17 cellular contexts compared by ENCODE assay signal in genomic region chr21:17391811-17392340, GRCh38.
DNase-seq lines count a peak whose midpoint lies in the region; ATAC-seq, FAIRE-seq and TF ChIP-seq lines count a peak whose summit lies in the region.
"Had no signal": no experiment of that assay in that cellular context is flagged by ENCODE, and none has a peak within 500 bp of the region (broad histone marks: within the 10 kb centered on the region; RNA-seq: fewer than 3 reads in every experiment).

No MANE protein-coding gene starts in this region.

- peaks cover 8% of the 10 kb centered on the region for H3K4me1 ChIP-seq in PC-3 (ENCODE audit: insufficient read depth, low read length)
- 0 out of 2 replicates have a peak, but pooled peaks cover 16% of the 10 kb centered on the region for H3K4me1 ChIP-seq in HepG2 (ENCODE audit: insufficient read depth, low read length)
- H3K4me1 ChIP-seq in transverse colon = no peaks in the 10 kb centered on the region
- H3K4me1 ChIP-seq: BE2C had no signal

- no peak for TF ChIP-seq POLR2A in HepG2 (IDR thresholded peaks at IDR 0.05; ENCODE audit: insufficient read depth in 1 of 2, low read depth in 2 of 2, low read length in 2 of 2)
- no peak for TF ChIP-seq POLR2A in transverse colon (IDR thresholded peaks at IDR 0.05)
- TF ChIP-seq POLR2A in GM12892 (IDR thresholded peaks at IDR 0.05; ENCODE audit: low read depth, low read length) = no peak

- no peaks in the 10 kb centered on the region for H3K27me3 ChIP-seq in PC-3 (ENCODE audit: low read length)
- H3K27me3 ChIP-seq in HepG2 (ENCODE audit: control insufficient read depth in 1 of 2, insufficient read depth in 2 of 2, low read length in 2 of 2) = no peaks in the 10 kb centered on the region
- no peaks in the 10 kb centered on the region for H3K27me3 ChIP-seq in transverse colon
- H3K27me3 ChIP-seq: BE2C had no signal

- CTCF ChIA-PET in PC-3 (lab: Charles Lee) = no interaction called here
- CTCF ChIA-PET in HepG2 (lab: Yijun Ruan, JAX; ENCODE audit: low intra/inter-chr PET ratio, low total read pairs) = no interaction called here

- no peak overlapping the region for H3K4me3 ChIP-seq in PC-3 (ENCODE audit: low read length)
- H3K4me3 ChIP-seq in HepG2 (replicated peaks in 1 of 3; ENCODE audit: insufficient read depth in 1 of 3, low read depth in 2 of 3, low read length in 3 of 3) = no peak overlapping the region
- H3K4me3 ChIP-seq in transverse colon = no peak overlapping the region
- H3K4me3 ChIP-seq: SK-N-MC had no signal

- H3K79me2 ChIP-seq in PC-3 (ENCODE audit: low read length) (no peaks in the 10 kb centered on the region), HepG2 (ENCODE audit: insufficient read depth, low read length) (no peaks in the 10 kb centered on the region)

- TF ChIP-seq RAD21 in HepG2 (CRISPR knock-in tag; IDR thresholded peaks at IDR 0.05) = no peak

- H3K9me3 ChIP-seq in PC-3 (ENCODE audit: low read length) = no peaks in the 10 kb centered on the region
- H3K9me3 ChIP-seq in HepG2 (ENCODE audit: low read length) = no peaks in the 10 kb centered on the region
- H3K9me3 ChIP-seq in transverse colon = no peaks in the 10 kb centered on the region
- H3K9me3 ChIP-seq: BE2C had no signal

- H3K9ac ChIP-seq in PC-3 (ENCODE audit: low read length) = no peak overlapping the region
- H3K9ac ChIP-seq in HepG2 (ENCODE audit: insufficient read depth, low read depth, low read length) = no peak overlapping the region

- DNase-seq in DMS53 (lab: John Stamatoyannopoulos, UW) = peak; percentile 70
- peak; percentile 70 for DNase-seq in NCI-H2081 treated with DMSO at 0.1 percent for 48 hours (lab: John Stamatoyannopoulos, UW)
- peak; percentile 79 for DNase-seq in PC-3
- no peak for DNase-seq in HepG2 (ENCODE audit: low spot score)
- no peak for DNase-seq in transverse colon
- DNase-seq in GM12892 (ENCODE audit: insufficient read length) = no peak
- DNase-seq in NCI-H524 (lab: John Stamatoyannopoulos, UW) = no peak
- DNase-seq: BE2C; CD8-positive, alpha-beta T cell; DMS 273 treated with DMSO at 0.1 percent for 48 hours; H7; Kasumi-1; MV-4-11; NCI-H1436 treated with DMSO at 0.1 percent for 48 hours; NK-92 treated with Interleukin-12 subunit alpha and Interleukin-12 subunit beta, amount 100 ng/mL, for 24 hours; T-cell had no signal

- no peaks in the 10 kb centered on the region for H3K9me2 ChIP-seq in PC-3 (replicated peaks; ENCODE audit: low read length)

- H2AFZ ChIP-seq in PC-3 (ENCODE audit: low read length) (no peak overlapping the region), HepG2 (ENCODE audit: low read length) (no peak overlapping the region)

- FAIRE-seq in HepG2 (lab: Jason Lieb, UNC) (no peak), GM12892 (lab: Jason Lieb, UNC) (no peak)

- intact Hi-C loops in PC-3 (cut with micrococcal nuclease) (no loop called here), HepG2 (cut with micrococcal nuclease; ENCODE audit: unreplicated experiment) (no loop called here), transverse colon (cut with DNase I; ENCODE audit: low total_unique reads) (no loop called here)

- POLR2A ChIA-PET in PC-3 (lab: Charles Lee; ENCODE audit: unreplicated experiment) (no interaction called here), HepG2 (lab: Yijun Ruan, JAX) (no interaction called here)

- BruUV-seq in PC-3 (replicated peaks; lab: Mats Ljungman, UMichigan) (no TSS peak), HepG2 (replicated peaks; lab: Mats Ljungman, UMichigan) (no TSS peak)

- H3K27ac ChIP-seq in PC-3 (ENCODE audit: low read length) = no peak overlapping the region
- H3K27ac ChIP-seq in HepG2 (ENCODE audit: extremely low read length, insufficient read depth, low read length) = no peak overlapping the region
- H3K27ac ChIP-seq in transverse colon = no peak overlapping the region
- H3K27ac ChIP-seq: SK-N-MC had no signal

- WGBS in HepG2 (ENCODE audit: low lambda C conversion rate) = 9% methylated on average over 3 of the region's 3 CpGs
- WGBS in transverse colon (ENCODE audit: low coverage in 1 of 2), 2 donors = 47 to 48% methylated on average over 2 to 3 of the region's 3 CpGs

- H3K36me3 ChIP-seq in PC-3 (ENCODE audit: low read depth, low read length) (no peaks in the 10 kb centered on the region), HepG2 (replicated peaks in 1 of 2; ENCODE audit: control insufficient read depth in 1 of 2, insufficient read depth in 2 of 2, low read length in 2 of 2) (no peaks in the 10 kb centered on the region), transverse colon (no peaks in the 10 kb centered on the region)
- H3K36me3 ChIP-seq: BE2C had no signal

- H4K20me1 ChIP-seq in PC-3 (ENCODE audit: low read length) (no peaks in the 10 kb centered on the region), HepG2 (ENCODE audit: insufficient read depth, low read length) (no peaks in the 10 kb centered on the region)

- peak; percentile 33 for ATAC-seq in PC-3
- no peak for ATAC-seq in HepG2
- ATAC-seq: CD8-positive, alpha-beta T cell; T-cell had no signal

- TF ChIP-seq CTCF in PC-3 (conservative IDR thresholded peaks at IDR 0.05; ENCODE audit: low read depth, low read length) (no peak), HepG2 (CRISPR knock-in tag; IDR thresholded peaks at IDR 0.05) (no peak), transverse colon (IDR thresholded peaks at IDR 0.05) (no peak)

- no peaks in the 10 kb centered on the region for H3F3A ChIP-seq in PC-3 (ENCODE audit: low read length, unreplicated experiment)

- TF ChIP-seq EP300 in HepG2 (IDR thresholded peaks at IDR 0.05; ENCODE audit: low read depth in 2 of 2, low read length in 2 of 2) (no peak), HepG2 (CRISPR knock-in tag; IDR thresholded peaks at IDR 0.05; ENCODE audit: borderline replicate concordance) (no peak), transverse colon (IDR thresholded peaks at IDR 0.05; ENCODE audit: low read depth) (no peak)

- in situ Hi-C loops in HepG2 (cut with HindIII; ENCODE audit: extremely low pct_ligation_motif_present, low pct_unique_long_range_greater_than_20kb) = loop anchor here (10.0 kb wide), 1 partner anchor 163 kb away; no protein-coding TSS in a partner anchor
- in situ Hi-C loops in transverse colon (cut with MboI; ENCODE audit: low pct_ligation_motif_present in 1 of 4, low pct_unique_long_range_greater_than_20kb in 1 of 4, low sequenced_read_pairs in 3 of 4) = loop anchor here in 2 of 4 donors (25.0 kb wide), 2 partner anchors 170 to 195 kb away; no protein-coding TSS in a partner anchor

- no peak overlapping the region for H3K4me2 ChIP-seq in PC-3 (ENCODE audit: low read length)
- H3K4me2 ChIP-seq in HepG2 (ENCODE audit: low read depth, low read length) = no peak overlapping the region

TF ChIP-seq in HepG2, 621 proteins besides CTCF, POLR2A, EP300 and RAD21:
- peak; percentile 48; the same call in 1 of the 2 replicates for TF ChIP-seq ZNF629 (CRISPR knock-in tag; conservative IDR thresholded peaks at IDR 0.05)
- TF ChIP-seq PAXIP1 (CRISPR knock-in tag; conservative IDR thresholded peaks at IDR 0.05) = no peak

Comparison
In these comparisons a context has a peak if more than half of its experiments do, and no peak if none do; other contexts are left out.
1. DNase-seq: peak in DMS53 (single experiment), NCI-H2081 treated with DMSO at 0.1 percent for 48 hours (single experiment) and PC-3 (single experiment); none in HepG2 (single experiment), transverse colon (single experiment), GM12892 (single experiment) and NCI-H524 (0 of 2).